24 cellular contexts compared by ENCODE assay signal in the genomic region with DNA sequence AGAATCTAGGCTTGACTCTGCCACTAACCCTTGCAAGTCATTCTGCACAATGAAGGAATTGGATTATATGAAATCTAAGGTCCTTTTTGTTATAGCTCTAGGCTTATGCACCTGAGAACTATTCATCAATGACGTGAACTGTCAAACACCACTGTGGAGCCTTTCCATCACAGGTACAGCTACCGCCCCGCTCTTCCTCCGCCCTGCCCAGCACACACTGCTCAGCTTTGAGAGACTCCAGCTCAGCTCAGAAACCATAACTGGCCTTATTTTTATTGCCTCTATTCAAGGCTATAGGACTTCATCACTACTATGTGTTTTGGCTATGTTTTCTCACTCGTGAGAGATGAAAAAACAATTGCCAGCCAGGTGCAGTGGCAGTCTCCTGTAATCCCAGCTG.
A peak's percentile ranks its signal among the peaks of the same experiment; 100 is the strongest.
DNase-seq lines count a peak whose midpoint lies in the region; ATAC-seq and TF ChIP-seq lines count a peak whose summit lies in the region.
"Had no signal": no experiment of that assay in that cellular context is flagged by ENCODE, and none has a peak within 500 bp of the region (broad histone marks: within the 10 kb centered on the region; RNA-seq: fewer than 3 reads in every experiment).

No MANE protein-coding gene starts in this region.

- ATAC-seq in activated T-helper 17 cell treated with anti-CD3 and anti-CD28 coated beads, Interleukin-2, amount 50 U/mL, for 72 hours (replicated peaks) = no peak
- peak; percentile 73 for ATAC-seq in mucosa of descending colon
- ATAC-seq: activated CD4-positive, CD25-positive, alpha-beta regulatory T cell treated with anti-CD3 and anti-CD28 coated beads, Interleukin-2, amount 50 U/mL, for 24 hours; activated CD8-positive, alpha-beta memory T cell treated with anti-CD3 and anti-CD28 coated beads, Interleukin-2, amount 10 ng/mL, durations not matched to agents 7 days and 5 days; left ventricle myocardium superior had no signal

- CTCF ChIA-PET in CD8-positive, alpha-beta memory T cell (lab: Charles Lee) = no interaction called here

- no peaks in the 10 kb centered on the region for H3K36me3 ChIP-seq in CD8-positive, alpha-beta memory T cell (ENCODE audit: insufficient read depth, low read length)
- no peaks in the 10 kb centered on the region for H3K36me3 ChIP-seq in mucosa of descending colon (ENCODE audit: low read depth)
- H3K36me3 ChIP-seq in Peyer's patch = no peaks in the 10 kb centered on the region
- H3K36me3 ChIP-seq: MG63 had no signal

- no peak overlapping the region for H3K27ac ChIP-seq in CD8-positive, alpha-beta memory T cell (ENCODE audit: low read depth, low read length)
- H3K27ac ChIP-seq in substantia nigra (ENCODE audit: low read depth, low read length, poor library complexity, severe bottlenecking) = no peak overlapping the region
- no peak overlapping the region for H3K27ac ChIP-seq in Peyer's patch

- peak overlapping the region; percentile 9 for H3K4me3 ChIP-seq in CD8-positive, alpha-beta memory T cell (ENCODE audit: low read length)
- H3K4me3 ChIP-seq in mucosa of descending colon (no peak overlapping the region), Peyer's patch (no peak overlapping the region)
- H3K4me3 ChIP-seq: MG63, skin epidermis had no signal

- no peaks in the 10 kb centered on the region for H3K27me3 ChIP-seq in CD8-positive, alpha-beta memory T cell (ENCODE audit: insufficient read depth, low read length, poor library complexity, severe bottlenecking)
- no peaks in the 10 kb centered on the region for H3K27me3 ChIP-seq in Peyer's patch
- H3K27me3 ChIP-seq: MG63 had no signal

- H3K9me3 Mint-ChIP-seq in activated T-cell treated with anti-CD3 and anti-CD28 coated beads, Interleukin-2, amount 50 U/mL, for 24 hours = no peaks in the 10 kb centered on the region
- peaks cover 0 to 3% (median 1%) of the 10 kb centered on the region in 5 donors for H3K9me3 Mint-ChIP-seq in CD8-positive, alpha-beta memory T cell
- H3K9me3 Mint-ChIP-seq in activated T-helper 17 cell treated with anti-CD3 and anti-CD28 coated beads, Interleukin-2, amount 50 U/mL, for 72 hours = peaks cover 4% of the 10 kb centered on the region
- H3K9me3 Mint-ChIP-seq: H9, nephron had no signal

- TF ChIP-seq CTCF in mucosa of descending colon (IDR thresholded peaks at IDR 0.05) (no peak), Peyer's patch (IDR thresholded peaks at IDR 0.05) (no peak)

- H3K27me3 Mint-ChIP-seq in activated T-cell treated with anti-CD3 and anti-CD28 coated beads, Interleukin-2, amount 50 U/mL, for 24 hours = no peaks in the 10 kb centered on the region
- H3K27me3 Mint-ChIP-seq in CD8-positive, alpha-beta memory T cell = peaks cover 0 to 1% of the 10 kb centered on the region in 2 donors
- no peaks in the 10 kb centered on the region for H3K27me3 Mint-ChIP-seq in activated T-helper 17 cell treated with anti-CD3 and anti-CD28 coated beads, Interleukin-2, amount 50 U/mL, for 72 hours
- H3K27me3 Mint-ChIP-seq: activated CD8-positive, alpha-beta memory T cell treated with anti-CD3 and anti-CD28 coated beads, Interleukin-2, amount 10 ng/mL, durations not matched to agents 7 days and 5 days had no signal

- H3K36me3 Mint-ChIP-seq in activated T-cell treated with anti-CD3 and anti-CD28 coated beads, Interleukin-2, amount 50 U/mL, for 24 hours (ENCODE audit: low read depth) = no peaks in the 10 kb centered on the region
- peaks cover 0 to 18% (median 4%) of the 10 kb centered on the region in 3 donors for H3K36me3 Mint-ChIP-seq in CD8-positive, alpha-beta memory T cell
- no peaks in the 10 kb centered on the region for H3K36me3 Mint-ChIP-seq in activated T-helper 17 cell treated with anti-CD3 and anti-CD28 coated beads, Interleukin-2, amount 50 U/mL, for 72 hours (ENCODE audit: low read depth)

- H3K4me1 Mint-ChIP-seq in activated T-cell treated with anti-CD3 and anti-CD28 coated beads, Interleukin-2, amount 50 U/mL, for 24 hours (ENCODE audit: low read depth) = peaks cover 83% of the 10 kb centered on the region
- peaks cover 43 to 79% (median 60%) of the 10 kb centered on the region in 3 donors for H3K4me1 Mint-ChIP-seq in CD8-positive, alpha-beta memory T cell
- peaks cover 36% of the 10 kb centered on the region for H3K4me1 Mint-ChIP-seq in activated T-helper 17 cell treated with anti-CD3 and anti-CD28 coated beads, Interleukin-2, amount 50 U/mL, for 72 hours

- TF ChIP-seq POLR2A in Peyer's patch (IDR thresholded peaks at IDR 0.05) = no peak

- intact Hi-C loops in mucosa of descending colon (cut with DNase I, micrococcal nuclease) = no loop called here

- no peak for DNase-seq in activated T-cell treated with anti-CD3 and anti-CD28 coated beads, Interleukin-2, amount 50 U/mL, for 24 hours
- DNase-seq in activated T-cell treated with anti-CD3 and anti-CD28 coated beads for 4 hours (no peak), mucosa of descending colon (peak in 1 of 3 donors; percentile 31), substantia nigra (lab: John Stamatoyannopoulos, UW) (no peak), NCI-H2171 (lab: John Stamatoyannopoulos, UW) (no peak), Peyer's patch (no peak)
- no peak for DNase-seq in CD8-positive, alpha-beta memory T cell
- DNase-seq: activated CD8-positive, alpha-beta memory T cell treated with anti-CD3 and anti-CD28 coated beads, Interleukin-2, amount 10 ng/mL, durations not matched to agents 7 days and 5 days; activated effector memory CD4-positive, alpha-beta T cell treated with Interleukin-2 at 50 U/mL for 16 hours; effector CD4-positive, alpha-beta T cell; glutamatergic neuron; H9; islet precursor cell; left ventricle myocardium superior; MG63; NCI-H1417; NCI-H2029 treated with DMSO at 0.1 percent for 48 hours; NCI-H226; retina; trophoblast cell had no signal

- POLR2A ChIA-PET in CD8-positive, alpha-beta memory T cell (lab: Charles Lee) = no interaction called here

- H3K27ac Mint-ChIP-seq in activated T-cell treated with anti-CD3 and anti-CD28 coated beads, Interleukin-2, amount 50 U/mL, for 24 hours = no peak overlapping the region
- H3K27ac Mint-ChIP-seq in CD8-positive, alpha-beta memory T cell = no peak overlapping the region
- H3K27ac Mint-ChIP-seq in activated T-helper 17 cell treated with anti-CD3 and anti-CD28 coated beads, Interleukin-2, amount 50 U/mL, for 72 hours = peak overlapping the region; percentile 7
- H3K27ac Mint-ChIP-seq: H9 had no signal

- no peaks in the 10 kb centered on the region for H3K9me3 ChIP-seq in CD8-positive, alpha-beta memory T cell (ENCODE audit: low read length)
- no peaks in the 10 kb centered on the region for H3K9me3 ChIP-seq in mucosa of descending colon
- no peaks in the 10 kb centered on the region for H3K9me3 ChIP-seq in Peyer's patch
- H3K9me3 ChIP-seq: MG63 had no signal

- peaks cover 78% of the 10 kb centered on the region for H3K4me1 ChIP-seq in CD8-positive, alpha-beta memory T cell (ENCODE audit: insufficient read depth, low read length)
- H3K4me1 ChIP-seq in mucosa of descending colon (ENCODE audit: low read depth) (no peaks in the 10 kb centered on the region), Peyer's patch (no peaks in the 10 kb centered on the region)

- H3K4me3 Mint-ChIP-seq in activated T-cell treated with anti-CD3 and anti-CD28 coated beads, Interleukin-2, amount 50 U/mL, for 24 hours = peak overlapping the region; percentile 60
- H3K4me3 Mint-ChIP-seq in CD8-positive, alpha-beta memory T cell = no peak overlapping the region
- peak overlapping the region; percentile 47 for H3K4me3 Mint-ChIP-seq in activated T-helper 17 cell treated with anti-CD3 and anti-CD28 coated beads, Interleukin-2, amount 50 U/mL, for 72 hours
- H3K4me3 Mint-ChIP-seq: activated CD8-positive, alpha-beta memory T cell treated with anti-CD3 and anti-CD28 coated beads, Interleukin-2, amount 10 ng/mL, durations not matched to agents 7 days and 5 days; H9; nephron had no signal

Comparison
In these comparisons a context has a peak if more than half of its experiments do, and no peak if none do; other contexts are left out.
1. H3K4me3 Mint-ChIP-seq: peak in activated T-cell treated with anti-CD3 and anti-CD28 coated beads, Interleukin-2, amount 50 U/mL, for 24 hours (single experiment) and activated T-helper 17 cell treated with anti-CD3 and anti-CD28 coated beads, Interleukin-2, amount 50 U/mL, for 72 hours (single experiment); none in CD8-positive, alpha-beta memory T cell (0 of 7).